17 cellular contexts compared by ENCODE assay signal in genomic region chr12:123396543-123396942, GRCh38. TPM values are rescaled to one million over a fixed set of nuclear protein-coding genes. Genes with fewer than 3 reads are reported as not detected.
DNase-seq lines count a peak whose midpoint lies in the region; TF ChIP-seq lines count a peak whose summit lies in the region.
"Had no signal": no experiment of that assay in that cellular context is flagged by ENCODE, and none has a peak within 500 bp of the region (broad histone marks: within the 10 kb centered on the region; RNA-seq: fewer than 3 reads in every experiment).

No MANE protein-coding gene starts in this region.

- peaks cover 41% of the 10 kb centered on the region for H3K36me3 Mint-ChIP-seq in HFFc6 (ENCODE audit: low read depth)

- CTCF ChIA-PET in A673 (lab: Charles Lee), result no interaction called here

- H3K4me1 Mint-ChIP-seq in HFFc6 (ENCODE audit: low read depth), result peaks cover 48% of the 10 kb centered on the region
- H3K4me1 Mint-ChIP-seq: GM23338 had no signal

- H3K79me2 ChIP-seq in osteoblast (ENCODE audit: insufficient read depth, low read length), result peaks cover 81% of the 10 kb centered on the region
- H3K79me2 ChIP-seq in hepatocyte, result peaks cover 89% of the 10 kb centered on the region

- peak overlapping the region in 14 of 59 donors; percentile 0 to 42 (median 16) for H3K4me3 ChIP-seq in dorsolateral prefrontal cortex
- H3K4me3 ChIP-seq in osteoblast (ENCODE audit: insufficient read depth, low read length), result no peak overlapping the region
- H3K4me3 ChIP-seq in tibial artery, result no peak overlapping the region
- no peak overlapping the region for H3K4me3 ChIP-seq in hepatocyte
- no peak overlapping the region for H3K4me3 ChIP-seq in A673 (ENCODE audit: low read depth, low read length, poor library complexity, severe bottlenecking)
- H3K4me3 ChIP-seq: GM23338 had no signal

- no peaks in the 10 kb centered on the region for H3K9me3 ChIP-seq in osteoblast (ENCODE audit: low read depth, low read length)
- no peaks in the 10 kb centered on the region for H3K9me3 ChIP-seq in tibial artery
- H3K9me3 ChIP-seq in hepatocyte (ENCODE audit: low read depth), result no peaks in the 10 kb centered on the region
- H3K9me3 ChIP-seq in A673 (ENCODE audit: low read depth, low read length, poor library complexity, severe bottlenecking), result no peaks in the 10 kb centered on the region
- H3K9me3 ChIP-seq: Caco-2 had no signal

- no peaks in the 10 kb centered on the region for H3K27me3 ChIP-seq in dorsolateral prefrontal cortex
- no peaks in the 10 kb centered on the region for H3K27me3 ChIP-seq in osteoblast (ENCODE audit: insufficient read depth, low read length)
- H3K27me3 ChIP-seq in tibial artery, result no peaks in the 10 kb centered on the region
- no peaks in the 10 kb centered on the region for H3K27me3 ChIP-seq in hepatocyte
- no peaks in the 10 kb centered on the region for H3K27me3 ChIP-seq in A673 (replicated peaks; ENCODE audit: insufficient read depth, low read depth, low read length, poor library complexity)

- H3K27ac ChIP-seq in dorsolateral prefrontal cortex (peak overlapping the region in 58 of 59 donors; percentile 43 to 96 (median 87)), osteoblast (ENCODE audit: low read depth, low read length) (peak overlapping the region; percentile 19), tibial artery (peak overlapping the region; percentile 89 to 92), hepatocyte (no peak overlapping the region), A673 (ENCODE audit: low read depth, low read length, poor library complexity, severe bottlenecking) (no peak overlapping the region)

- H3K27ac Mint-ChIP-seq in HFFc6, result peak overlapping the region; percentile 26
- H3K27ac Mint-ChIP-seq: GM23338 had no signal

- no TSS peak for BruUV-seq in A673 (replicated peaks; lab: Mats Ljungman, UMichigan)

- no peak overlapping the region for H3K4me2 ChIP-seq in osteoblast (ENCODE audit: insufficient read depth, low read length)
- no peak overlapping the region for H3K4me2 ChIP-seq in hepatocyte
- H3K4me2 ChIP-seq: GM23338 had no signal

- H3K9me2 ChIP-seq in hepatocyte (replicated peaks; ENCODE audit: insufficient read depth), result no peaks in the 10 kb centered on the region

- H3K36me3 ChIP-seq in osteoblast (ENCODE audit: insufficient read depth, low read length) (peaks cover 58% of the 10 kb centered on the region), tibial artery (peaks cover 45 to 76% (median 63%) of the 10 kb centered on the region in 3 donors), hepatocyte (replicated peaks; ENCODE audit: insufficient read depth, low read depth) (no peaks in the 10 kb centered on the region), A673 (ENCODE audit: insufficient read depth, low read length, poor library complexity, severe bottlenecking) (peaks cover 74% of the 10 kb centered on the region)

- H3K27me3 Mint-ChIP-seq in HFFc6 (ENCODE audit: insufficient read depth), result no peaks in the 10 kb centered on the region

- POLR2A ChIA-PET in A673 (lab: Charles Lee; ENCODE audit: low non-redundant PET), result interaction anchor here (0.5 kb wide), 1 partner anchor 24 kb away, joined by 7 read pairs; no protein-coding TSS in a partner anchor

- TF ChIP-seq CTCF in HFFc6 (IDR thresholded peaks at IDR 0.05) (no peak), dorsolateral prefrontal cortex (IDR thresholded peaks at IDR 0.05 in 54 of 56, conservative IDR thresholded peaks at IDR 0.05 in 2 of 56; ENCODE audit: low read depth in 1 of 56, partially characterized antibody in 56 of 56) (no peak), osteoblast (IDR thresholded peaks at IDR 0.05; ENCODE audit: extremely low read depth, low read depth, low read length) (no peak), tibial artery (IDR thresholded peaks at IDR 0.05) (no peak), hepatocyte (IDR thresholded peaks at IDR 0.05; ENCODE audit: poor library complexity) (no peak), A673 (conservative IDR thresholded peaks at IDR 0.05; ENCODE audit: low read depth, low read length) (no peak)

- H3K4me3 Mint-ChIP-seq in HFFc6, result no peak overlapping the region
- H3K4me3 Mint-ChIP-seq: CD14-positive monocyte, GM23338 had no signal

- H4K20me1 ChIP-seq in osteoblast (ENCODE audit: insufficient read depth, low read length) (peaks cover 2% of the 10 kb centered on the region), hepatocyte (ENCODE audit: insufficient read depth, poor library complexity, severe bottlenecking) (peaks cover 10% of the 10 kb centered on the region)

- DNase-seq in HFFc6 (no peak), dorsolateral prefrontal cortex (no peak), osteoblast (ENCODE audit: insufficient read length, low spot score, missing footprints) (no peak), tibial artery (no peak), middle frontal gyrus (ENCODE audit: extremely low spot score, low spot score) (no peak), hepatocyte (ENCODE audit: low spot score) (no peak), hypothalamus (lab: John Stamatoyannopoulos, UW) (no peak), A673 (ENCODE audit: low spot score) (no peak)
- DNase-seq: DMS53, NCI-H1417, NCI-H1930, NCI-H2171, NCI-H510A, NCI-H82 had no signal

- no peaks in the 10 kb centered on the region for H3K9me3 Mint-ChIP-seq in HFFc6
- H3K9me3 Mint-ChIP-seq: CD14-positive monocyte, GM23338 had no signal

- H3K4me1 ChIP-seq in osteoblast (ENCODE audit: insufficient read depth, low read length) (peaks cover 33% of the 10 kb centered on the region), tibial artery (peaks cover 0 to 90% (median 56%) of the 10 kb centered on the region in 4 donors), hepatocyte (ENCODE audit: insufficient read depth) (no peaks in the 10 kb centered on the region), A673 (ENCODE audit: insufficient read depth, low read length, poor library complexity, severe bottlenecking) (no peaks in the 10 kb centered on the region)
- H3K4me1 ChIP-seq: Caco-2 had no signal

- H2AFZ ChIP-seq in osteoblast (ENCODE audit: low read length) (no peak overlapping the region), hepatocyte (no peak overlapping the region)
- H2AFZ ChIP-seq: GM23338 had no signal

- intact Hi-C loops in dorsolateral prefrontal cortex (cut with DNase I), result no loop called here
- intact Hi-C loops in tibial artery (cut with DNase I; ENCODE audit: low total_unique reads), result loop anchor here (10.0 kb wide), 1 partner anchor 138 kb away; the partner anchor contains the start of gene RILPL1
- intact Hi-C loops in A673 (cut with micrococcal nuclease; ENCODE audit: unreplicated experiment), result no loop called here

- 97% methylated on average over 2 of the region's 2 CpGs for WGBS in hepatocyte (ENCODE audit: low lambda C conversion rate, missing lambda C conversion rate)

RNA-seq across cellular contexts. Expression of gene KMT5A, which starts 12.6 kb away (rescaled TPM):
- 10 to 100 TPM; 52.2 to 64.0 (median 61.3) TPM for total RNA-seq in HFFc6 (2021; fragmentation: NEBNext Ultra II Directional; extraction: Animal tissue kit (Norgen Biotek cat#: 25700))
- total RNA-seq in dorsolateral prefrontal cortex, result 10 to 100 TPM; 23.6 to 63.9 (median 38.0) TPM
- 49.6 and 51.0 TPM in 2 replicates for total RNA-seq in osteoblast
- 28.4 and 28.7 TPM in 2 replicates for total RNA-seq in hepatocyte
- 21.9 and 24.5 TPM in 2 replicates for polyA plus RNA-seq in hepatocyte
- total RNA-seq in A673 (2021), result 98.6 and 104 TPM in 2 replicates

RNA-seq across cellular contexts. Expression of gene SBNO1, which starts 31.9 kb away (rescaled TPM):
- 10 to 100 TPM; 32.3 to 38.2 (median 35.3) TPM for total RNA-seq in HFFc6 (2021; fragmentation: NEBNext Ultra II Directional; extraction: Animal tissue kit (Norgen Biotek cat#: 25700))
- 10 to 100 TPM; 29.4 to 70.1 (median 50.1) TPM for total RNA-seq in dorsolateral prefrontal cortex
- 28.6 and 30.4 TPM in 2 replicates for total RNA-seq in osteoblast
- 28.9 and 29.7 TPM in 2 replicates for total RNA-seq in hepatocyte
- 13.4 and 13.7 TPM in 2 replicates for polyA plus RNA-seq in hepatocyte
- 54.9 and 58.6 TPM in 2 replicates for total RNA-seq in A673 (2021)

RNA-seq across cellular contexts. Expression of gene RILPL2, which starts 39.9 kb away (rescaled TPM):
- 1 to 10 TPM; 4.4 to 6.0 (median 5.5) TPM for total RNA-seq in HFFc6 (2021; fragmentation: NEBNext Ultra II Directional; extraction: Animal tissue kit (Norgen Biotek cat#: 25700))
- total RNA-seq in dorsolateral prefrontal cortex (1 to 10 TPM; 2.1 to 6.7 (median 3.9) TPM), osteoblast (5.1 and 5.3 TPM in 2 replicates), hepatocyte (1.6 and 2.5 TPM in 2 replicates), A673 (2021) (1.7 and 1.9 TPM in 2 replicates)
- polyA plus RNA-seq in hepatocyte, result 3.3 and 3.7 TPM in 2 replicates

Comparison
In these comparisons a context has a peak if more than half of its experiments do, and no peak if none do; other contexts are left out.
1. H3K27ac ChIP-seq: peak in dorsolateral prefrontal cortex (58 of 59), osteoblast (single experiment) and tibial artery (2 of 2); none in hepatocyte (single experiment) and A673 (single experiment).